9 cellular contexts compared by ENCODE assay signal in the genomic region with DNA sequence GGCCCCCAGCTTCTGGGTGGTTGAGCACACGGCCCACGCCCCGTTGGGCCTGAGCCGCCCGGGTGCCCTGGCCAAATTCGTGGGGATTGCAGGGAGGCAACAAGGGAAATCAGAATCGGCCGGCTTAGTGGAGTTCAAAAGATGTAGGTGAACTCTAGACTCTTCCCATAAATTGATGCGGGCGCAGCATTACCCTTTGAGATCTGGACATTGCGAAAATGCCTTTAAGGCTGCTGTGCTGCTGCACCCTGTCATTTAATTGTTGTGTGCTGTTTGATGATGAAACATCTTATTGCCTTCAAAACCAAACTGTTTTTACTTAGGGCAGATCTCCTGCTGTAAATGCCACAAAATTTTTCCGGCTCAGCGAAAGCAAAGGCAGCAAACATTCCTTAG. TPM values are rescaled to one million over a fixed set of nuclear protein-coding genes. Genes with fewer than 3 reads are reported as not detected.
A peak's percentile ranks its signal among the peaks of the same experiment; 100 is the strongest.
DNase-seq lines count a peak whose midpoint lies in the region; ATAC-seq, FAIRE-seq and TF ChIP-seq lines count a peak whose summit lies in the region.
"Had no signal": no experiment of that assay in that cellular context is flagged by ENCODE, and none has a peak within 500 bp of the region (broad histone marks: within the 10 kb centered on the region; RNA-seq: fewer than 3 reads in every experiment).

No MANE protein-coding gene starts in this region.

- 49% methylated on average over 13 of the region's 13 CpGs for WGBS in esophagus muscularis mucosa

- peaks cover 0 to 1% (median 0%) of the 10 kb centered on the region in 4 donors for H3K4me1 ChIP-seq in Peyer's patch
- H3K4me1 ChIP-seq in esophagus muscularis mucosa = peaks cover 4 to 24% (median 18%) of the 10 kb centered on the region in 4 donors
- H3K4me1 ChIP-seq in osteoblast (ENCODE audit: insufficient read depth, low read length) = peaks cover 6% of the 10 kb centered on the region

- no peaks in the 10 kb centered on the region for H4K20me1 ChIP-seq in osteoblast (ENCODE audit: insufficient read depth, low read length)

- no peak for FAIRE-seq in frontal cortex (lab: Jason Lieb, UNC)

- TF ChIP-seq EP300 in esophagus muscularis mucosa (IDR thresholded peaks at IDR 0.05) = no peak

- peak overlapping the region; percentile 86 for H2AFZ ChIP-seq in osteoblast (ENCODE audit: low read length)

- H3K79me2 ChIP-seq in osteoblast (ENCODE audit: insufficient read depth, low read length) = peaks cover 7% of the 10 kb centered on the region

- H3K9me3 ChIP-seq in Peyer's patch (no peaks in the 10 kb centered on the region), esophagus muscularis mucosa (peaks cover 0 to 8% (median 0%) of the 10 kb centered on the region in 4 donors), osteoblast (ENCODE audit: low read depth, low read length) (no peaks in the 10 kb centered on the region)

- no peak for DNase-seq in Peyer's patch
- no peak for DNase-seq in esophagus muscularis mucosa (ENCODE audit: extremely low spot score)
- DNase-seq in osteoblast (ENCODE audit: insufficient read length, low spot score, missing footprints) = peak; percentile 29
- DNase-seq in NCI-H345 (lab: John Stamatoyannopoulos, UW) = no peak
- no peak for DNase-seq in frontal cortex (ENCODE audit: low spot score in 2 of 2)

- TF ChIP-seq CTCF in Peyer's patch (IDR thresholded peaks at IDR 0.05) (no peak), esophagus muscularis mucosa (IDR thresholded peaks at IDR 0.05) (no peak), osteoblast (IDR thresholded peaks at IDR 0.05; ENCODE audit: extremely low read depth, low read depth, low read length) (no peak)

- TF ChIP-seq POLR2A in Peyer's patch (IDR thresholded peaks at IDR 0.05) (no peak), esophagus muscularis mucosa (IDR thresholded peaks at IDR 0.05; ENCODE audit: low read depth) (no peak)

- H3K36me3 ChIP-seq in Peyer's patch = no peaks in the 10 kb centered on the region
- H3K36me3 ChIP-seq in esophagus muscularis mucosa = no peaks in the 10 kb centered on the region
- H3K36me3 ChIP-seq in osteoblast (ENCODE audit: insufficient read depth, low read length) = no peaks in the 10 kb centered on the region

- intact Hi-C loops in esophagus muscularis mucosa (cut with DNase I) = no loop called here

- H3K27me3 ChIP-seq in Peyer's patch = no peaks in the 10 kb centered on the region
- H3K27me3 ChIP-seq in esophagus muscularis mucosa = no peaks in the 10 kb centered on the region
- H3K27me3 ChIP-seq in osteoblast (ENCODE audit: insufficient read depth, low read length) = no peaks in the 10 kb centered on the region

- H3K27ac ChIP-seq in Peyer's patch (peak overlapping the region; percentile 51 to 88 (median 76)), esophagus muscularis mucosa (replicated peaks in 1 of 4) (peak overlapping the region; percentile 72 to 85 (median 82)), osteoblast (ENCODE audit: low read depth, low read length) (peak overlapping the region; percentile 38)

- peak overlapping the region; percentile 55 to 74 (median 65) for H3K4me3 ChIP-seq in Peyer's patch
- H3K4me3 ChIP-seq in esophagus muscularis mucosa = peak overlapping the region; percentile 68 to 77 (median 71)
- peak overlapping the region; percentile 79 for H3K4me3 ChIP-seq in osteoblast (ENCODE audit: insufficient read depth, low read length)

- peak; percentile 40 for ATAC-seq in GM19452 (IDR thresholded peaks at IDR 0.05; ENCODE audit: unreplicated experiment)
- ATAC-seq in HG03520 (IDR thresholded peaks at IDR 0.05; ENCODE audit: unreplicated experiment) = no peak
- no peak for ATAC-seq in HG02798 (IDR thresholded peaks at IDR 0.05; ENCODE audit: poor library complexity, unreplicated experiment)

- peak overlapping the region; percentile 81 for H3K4me2 ChIP-seq in osteoblast (ENCODE audit: insufficient read depth, low read length)

RNA-seq across cellular contexts. Expression of gene MPP1, which starts 0.4 kb away (rescaled TPM):
- 10 to 100 TPM; 33.0 to 88.8 (median 65.4) TPM for total RNA-seq in Peyer's patch
- 10 to 100 TPM; 28.2 to 46.9 (median 33.3) TPM for total RNA-seq in esophagus muscularis mucosa
- total RNA-seq in osteoblast = 14.8 and 17.1 TPM in 2 replicates
- total RNA-seq in frontal cortex = 20.0 TPM

RNA-seq across cellular contexts. Expression of gene SMIM9, which starts 28.8 kb away (rescaled TPM):
- total RNA-seq in Peyer's patch (not detected), esophagus muscularis mucosa (not detected), osteoblast (not detected in 2 replicates), frontal cortex (not detected)
- total RNA-seq: T-helper 1 cell treated with Interleukin-12 subunit alpha and Interleukin-12 subunit beta and Interleukin-4 antibody, amounts not matched to agents 30 ng/mL and 1 ng/mL, for 36 hours had no signal

RNA-seq across cellular contexts. Expression of gene DKC1, which starts 43.0 kb away (rescaled TPM):
- 100 to 1,000 TPM in 1 of 4 donors, 10 to 100 TPM in 3; 22.8 to 128 (median 39.0) TPM for total RNA-seq in Peyer's patch
- 10 to 100 TPM; 18.3 to 29.9 (median 24.9) TPM for total RNA-seq in esophagus muscularis mucosa
- 30.8 and 31.8 TPM in 2 replicates for total RNA-seq in osteoblast
- 17.5 TPM for total RNA-seq in frontal cortex

RNA-seq across cellular contexts. Expression of gene GAB3, which starts 54.8 kb away (rescaled TPM):
- total RNA-seq in Peyer's patch = 1 to 10 TPM; 3.5 to 7.4 (median 5.0) TPM
- total RNA-seq in esophagus muscularis mucosa = 1 to 10 TPM; 3.9 to 7.3 (median 5.2) TPM
- 3.2 and 6.9 TPM in 2 replicates for total RNA-seq in osteoblast
- 0.82 TPM for total RNA-seq in frontal cortex
